ENCODE assay signal across 27 cellular contexts in genomic region chr7:98913612-98914011, GRCh38. TPM values are rescaled to one million over a fixed set of nuclear protein-coding genes. Genes with fewer than 3 reads are reported as not detected.
A peak's percentile ranks its signal among the peaks of the same experiment; 100 is the strongest.
DNase-seq lines count a peak whose midpoint lies in the region; ATAC-seq, FAIRE-seq and TF ChIP-seq lines count a peak whose summit lies in the region.
"Had no signal": no experiment of that assay in that cellular context is flagged by ENCODE, and none has a peak within 500 bp of the region (broad histone marks: within the 10 kb centered on the region; RNA-seq: fewer than 3 reads in every experiment).

No MANE protein-coding gene starts in this region.

- H3K36me3 Mint-ChIP-seq in activated naive CD4-positive, alpha-beta T cell treated with anti-CD3 and anti-CD28 coated beads, Interleukin-2, amount 10 ng/mL, durations not matched to agents 7 days and 5 days: peaks cover 54% of the 10 kb centered on the region
- peaks cover 97% of the 10 kb centered on the region for H3K36me3 Mint-ChIP-seq in activated T-helper 17 cell treated with anti-CD3 and anti-CD28 coated beads, Interleukin-2, amount 50 U/mL, for 72 hours (ENCODE audit: low read depth)

- no peaks in the 10 kb centered on the region for H3K27me3 Mint-ChIP-seq in activated naive CD4-positive, alpha-beta T cell treated with anti-CD3 and anti-CD28 coated beads, Interleukin-2, amount 10 ng/mL, durations not matched to agents 7 days and 5 days
- no peaks in the 10 kb centered on the region for H3K27me3 Mint-ChIP-seq in activated T-helper 17 cell treated with anti-CD3 and anti-CD28 coated beads, Interleukin-2, amount 50 U/mL, for 72 hours
- H3K27me3 Mint-ChIP-seq: activated CD8-positive, alpha-beta T cell treated with anti-CD3 and anti-CD28 coated beads for 36 hours; CD4-positive, alpha-beta memory T cell; naive thymus-derived CD8-positive, alpha-beta T cell; stimulated activated naive CD8-positive, alpha-beta T cell treated with anti-CD3 and anti-CD28 coated beads, Interleukin-15, Interleukin-2, amounts not matched to agents 100 ng/mL and 50 ng/mL, for 24 hours had no signal

- CTCF ChIA-PET in activated naive CD4-positive, alpha-beta T cell treated with anti-CD3 and anti-CD28 coated beads, Interleukin-2, amount 10 ng/mL, durations not matched to agents 7 days and 5 days (lab: Charles Lee): interaction anchor here (0.9 kb wide), 1 partner anchor 36 kb away, joined by 3 read pairs; no protein-coding TSS in a partner anchor

- H3K36me3 ChIP-seq in bronchial epithelial cell (ENCODE audit: control insufficient read depth, insufficient read depth, low read length): peaks cover 29% of the 10 kb centered on the region

- H3K4me1 Mint-ChIP-seq in activated naive CD4-positive, alpha-beta T cell treated with anti-CD3 and anti-CD28 coated beads, Interleukin-2, amount 10 ng/mL, durations not matched to agents 7 days and 5 days: no peaks in the 10 kb centered on the region
- no peaks in the 10 kb centered on the region for H3K4me1 Mint-ChIP-seq in activated T-helper 17 cell treated with anti-CD3 and anti-CD28 coated beads, Interleukin-2, amount 50 U/mL, for 72 hours
- H3K4me1 Mint-ChIP-seq: naive thymus-derived CD8-positive, alpha-beta T cell had no signal

- TF ChIP-seq CTCF in bronchial epithelial cell (IDR thresholded peaks at IDR 0.05; ENCODE audit: insufficient read depth, low read length, severe bottlenecking): no peak

- no peak for FAIRE-seq in bronchial epithelial cell (lab: Jason Lieb, UNC)

- peak overlapping the region; percentile 33 for H3K27ac Mint-ChIP-seq in activated naive CD4-positive, alpha-beta T cell treated with anti-CD3 and anti-CD28 coated beads, Interleukin-2, amount 10 ng/mL, durations not matched to agents 7 days and 5 days
- no peak overlapping the region for H3K27ac Mint-ChIP-seq in activated T-helper 17 cell treated with anti-CD3 and anti-CD28 coated beads, Interleukin-2, amount 50 U/mL, for 72 hours
- H3K27ac Mint-ChIP-seq: activated CD8-positive, alpha-beta T cell treated with anti-CD3 and anti-CD28 coated beads for 36 hours; activated naive CD4-positive, alpha-beta T cell treated with anti-CD3 and anti-CD28 coated beads, Interleukin-2, amount 50 U/mL, for 72 hours; stimulated activated naive CD8-positive, alpha-beta T cell treated with anti-CD3 and anti-CD28 coated beads, Interleukin-15, Interleukin-2, amounts not matched to agents 100 ng/mL and 50 ng/mL, for 24 hours had no signal

- DNase-seq in activated naive CD4-positive, alpha-beta T cell treated with anti-CD3 and anti-CD28 coated beads, Interleukin-2, amount 10 ng/mL, durations not matched to agents 7 days and 5 days: no peak
- DNase-seq in activated naive CD4-positive, alpha-beta T cell treated with Interleukin-2 at 50 U/mL for 16 hours: no peak
- DNase-seq in NCI-H1694 (lab: John Stamatoyannopoulos, UW): peak; percentile 11
- DNase-seq in bronchial epithelial cell (ENCODE audit: low read depth): peak; percentile 5
- DNase-seq in hippocampal formation (lab: John Stamatoyannopoulos, UW): no peak
- DNase-seq in stimulated activated CD4-positive, alpha-beta T cell treated with anti-CD3 and anti-CD28 coated beads, Interleukin-2, amount 100 ng/mL, for 48 hours: no peak
- DNase-seq: activated CD4-positive, CD25-positive, alpha-beta regulatory T cell; activated CD8-positive, alpha-beta T cell treated with anti-CD3 and anti-CD28 coated beads for 36 hours; activated T-cell treated with anti-CD3 and anti-CD28 coated beads, Interleukin-2, amount 50 U/mL, for 4 hours; CD4-positive, alpha-beta memory T cell; dermis blood vessel endothelial cell; KG1; left cardiac atrium; naive thymus-derived CD8-positive, alpha-beta T cell; NCI-H1092; NCI-H226; NCI-H82; posterior cingulate gyrus; stimulated activated CD4-positive, alpha-beta T cell treated with anti-CD3 and anti-CD28 coated beads, Interleukin-2, amount 100 ng/mL, for 24 hours; T-helper 9 cell; upper lobe of left lung had no signal

- H3K27me3 ChIP-seq in bronchial epithelial cell (ENCODE audit: control insufficient read depth, insufficient read depth, low read length): no peaks in the 10 kb centered on the region
- H3K27me3 ChIP-seq: breast epithelium, upper lobe of left lung had no signal

- no peaks in the 10 kb centered on the region for H3K9me3 Mint-ChIP-seq in activated naive CD4-positive, alpha-beta T cell treated with anti-CD3 and anti-CD28 coated beads, Interleukin-2, amount 10 ng/mL, durations not matched to agents 7 days and 5 days
- no peaks in the 10 kb centered on the region for H3K9me3 Mint-ChIP-seq in activated T-helper 17 cell treated with anti-CD3 and anti-CD28 coated beads, Interleukin-2, amount 50 U/mL, for 72 hours
- H3K9me3 Mint-ChIP-seq: activated CD8-positive, alpha-beta T cell treated with anti-CD3 and anti-CD28 coated beads for 36 hours; activated naive CD4-positive, alpha-beta T cell treated with anti-CD3 and anti-CD28 coated beads, Interleukin-2, amount 50 U/mL, for 72 hours; activated T-cell treated with anti-CD3 and anti-CD28 coated beads, Interleukin-2, amount 50 U/mL, for 4 hours; CD4-positive, alpha-beta memory T cell; naive thymus-derived CD8-positive, alpha-beta T cell; stimulated activated naive CD8-positive, alpha-beta T cell treated with anti-CD3 and anti-CD28 coated beads, Interleukin-15, Interleukin-2, amounts not matched to agents 100 ng/mL and 50 ng/mL, for 24 hours had no signal

- ATAC-seq in activated T-helper 17 cell treated with anti-CD3 and anti-CD28 coated beads, Interleukin-2, amount 50 U/mL, for 72 hours (replicated peaks): no peak
- ATAC-seq in HG03378 (IDR thresholded peaks at IDR 0.05; ENCODE audit: unreplicated experiment): no peak
- ATAC-seq: activated CD8-positive, alpha-beta T cell treated with anti-CD3 and anti-CD28 coated beads for 36 hours; activated naive CD4-positive, alpha-beta T cell treated with anti-CD3 and anti-CD28 coated beads, Interleukin-2, amount 50 U/mL, for 72 hours; activated T-cell treated with anti-CD3 and anti-CD28 coated beads, Interleukin-2, amount 50 U/mL, for 4 hours; left cardiac atrium; naive thymus-derived CD8-positive, alpha-beta T cell had no signal

- H3K4me3 Mint-ChIP-seq in activated naive CD4-positive, alpha-beta T cell treated with anti-CD3 and anti-CD28 coated beads, Interleukin-2, amount 10 ng/mL, durations not matched to agents 7 days and 5 days: no peak overlapping the region
- H3K4me3 Mint-ChIP-seq in activated T-helper 17 cell treated with anti-CD3 and anti-CD28 coated beads, Interleukin-2, amount 50 U/mL, for 72 hours: no peak overlapping the region
- H3K4me3 Mint-ChIP-seq: activated CD8-positive, alpha-beta T cell treated with anti-CD3 and anti-CD28 coated beads for 36 hours; activated T-cell treated with anti-CD3 and anti-CD28 coated beads, Interleukin-2, amount 50 U/mL, for 4 hours; CD4-positive, alpha-beta memory T cell; naive thymus-derived CD8-positive, alpha-beta T cell; stimulated activated naive CD8-positive, alpha-beta T cell treated with anti-CD3 and anti-CD28 coated beads, Interleukin-15, Interleukin-2, amounts not matched to agents 100 ng/mL and 50 ng/mL, for 24 hours had no signal

- H3K4me3 ChIP-seq in bronchial epithelial cell (ENCODE audit: low read depth, low read length): no peak overlapping the region
- H3K4me3 ChIP-seq: breast epithelium, SK-N-MC, upper lobe of left lung had no signal

RNA-seq across cellular contexts. Expression of gene TRRAP, which starts 35.3 kb away (rescaled TPM):
- 8.2 and 9.2 TPM in 2 replicates for total RNA-seq in bronchial epithelial cell
- total RNA-seq in activated T-helper 17 cell treated with anti-CD3 and anti-CD28 coated beads, Interleukin-2, amount 50 U/mL, for 72 hours: 10 to 100 TPM; 59.1 to 69.5 TPM

RNA-seq across cellular contexts. Expression of gene TMEM130, which starts 43.8 kb away (rescaled TPM):
- not detected in 2 replicates for total RNA-seq in bronchial epithelial cell
- total RNA-seq in activated T-helper 17 cell treated with anti-CD3 and anti-CD28 coated beads, Interleukin-2, amount 50 U/mL, for 72 hours: not detected
- total RNA-seq: activated naive CD4-positive, alpha-beta T cell treated with anti-CD3 and anti-CD28 coated beads, Interleukin-2, amount 50 U/mL, for 72 hours; activated T-cell treated with anti-CD3 and anti-CD28 coated beads, Interleukin-2, amount 50 U/mL, for 4 hours; CD4-positive, alpha-beta memory T cell; dermis blood vessel endothelial cell; naive thymus-derived CD8-positive, alpha-beta T cell had no signal

Comparison
In these comparisons a context has a peak if more than half of its experiments do, and no peak if none do; other contexts are left out.
1. DNase-seq: peak in NCI-H1694 (single experiment) and bronchial epithelial cell (single experiment); none in activated naive CD4-positive, alpha-beta T cell treated with anti-CD3 and anti-CD28 coated beads, Interleukin-2, amount 10 ng/mL, durations not matched to agents 7 days and 5 days (single experiment), activated naive CD4-positive, alpha-beta T cell treated with Interleukin-2 at 50 U/mL for 16 hours (single experiment), hippocampal formation (0 of 2) and stimulated activated CD4-positive, alpha-beta T cell treated with anti-CD3 and anti-CD28 coated beads, Interleukin-2, amount 100 ng/mL, for 48 hours (0 of 2).